Comparison of ENCODE assay signal across 9 cellular contexts in the genomic region with DNA sequence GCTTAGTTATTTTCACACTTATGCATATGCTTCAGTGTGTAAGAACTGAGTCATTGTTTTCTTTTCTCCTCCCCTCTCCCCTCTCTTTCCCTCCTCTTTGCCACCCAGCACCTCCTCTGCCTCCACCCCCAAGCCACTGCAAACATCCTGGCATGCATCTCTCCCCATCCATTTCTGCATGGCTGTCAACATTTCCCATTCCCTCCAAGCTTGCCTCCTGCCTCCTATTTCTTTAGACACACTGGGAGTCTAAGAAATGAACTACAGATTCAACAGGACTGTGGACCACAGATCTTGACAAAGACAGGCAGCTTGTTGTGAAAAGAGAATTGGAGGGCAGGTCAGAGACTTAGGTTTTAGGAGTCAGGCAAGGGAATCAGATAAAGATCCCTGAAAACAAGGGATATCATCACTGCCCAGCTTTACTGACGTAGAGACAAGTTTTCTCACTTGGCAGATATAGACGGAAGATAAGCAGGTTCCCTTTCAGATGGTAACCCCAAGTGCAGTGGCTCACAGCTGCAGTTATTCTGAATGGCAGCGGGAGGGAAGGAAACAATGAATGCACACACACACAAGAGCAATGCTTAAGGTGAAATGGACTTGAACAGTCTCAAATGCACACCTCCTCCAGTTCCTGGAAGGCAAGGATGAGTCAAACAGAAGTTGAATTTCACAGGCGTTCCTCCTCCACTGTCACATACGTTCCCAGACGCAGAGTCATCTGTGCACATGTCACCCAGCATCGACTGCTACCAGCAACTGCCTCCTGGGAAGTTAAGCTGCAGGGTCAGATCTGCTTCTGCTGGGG. TPM values are rescaled to one million over a fixed set of nuclear protein-coding genes. Genes with fewer than 3 reads are reported as not detected.
DNase-seq lines count a peak whose midpoint lies in the region; TF ChIP-seq lines count a peak whose summit lies in the region.
"Had no signal": no experiment of that assay in that cellular context is flagged by ENCODE, and none has a peak within 500 bp of the region (broad histone marks: within the 10 kb centered on the region; RNA-seq: fewer than 3 reads in every experiment).

No MANE protein-coding gene starts in this region.

- no peaks in the 10 kb centered on the region for H3K9me3 Mint-ChIP-seq in Caco-2 (ENCODE audit: unreplicated experiment)
- H3K9me3 Mint-ChIP-seq: dendritic cell treated with granulocyte-macrophage colony-stimulating factor and Interleukin-4, amounts not matched to agents 40 ng/mL and 50 ng/mL, for 4 days had no signal

- H3K9me3 ChIP-seq in PC-9 (ENCODE audit: insufficient read depth, low read depth) (no peaks in the 10 kb centered on the region), tibial artery (no peaks in the 10 kb centered on the region), Caco-2 (no peaks in the 10 kb centered on the region)

- DNase-seq in DMS53 (lab: John Stamatoyannopoulos, UW): peak; percentile 78
- DNase-seq in PC-9: peak; percentile 74 to 95
- peak; percentile 83 for DNase-seq in astrocyte of the hippocampus (ENCODE audit: low read depth, low spot score)
- peak; percentile 60 for DNase-seq in occipital lobe (lab: John Stamatoyannopoulos, UW)
- DNase-seq in tibial artery: no peak
- DNase-seq in NCI-H2196 treated with DMSO at 0.1 percent for 48 hours (lab: John Stamatoyannopoulos, UW; ENCODE audit: unreplicated experiment): no peak
- DNase-seq in midbrain (lab: John Stamatoyannopoulos, UW): no peak
- no peak for DNase-seq in Caco-2

- H3K4me1 Mint-ChIP-seq in Caco-2 (ENCODE audit: low read depth, unreplicated experiment): no peaks in the 10 kb centered on the region

- no peaks in the 10 kb centered on the region for H3K9me2 ChIP-seq in PC-9 (ENCODE audit: insufficient read depth)

- TF ChIP-seq CTCF in PC-9 (conservative IDR thresholded peaks at IDR 0.05) (no peak), tibial artery (IDR thresholded peaks at IDR 0.05) (no peak), Caco-2 (IDR thresholded peaks at IDR 0.05; ENCODE audit: insufficient read depth in 1 of 2, low read depth in 1 of 2, low read length in 1 of 2, severe bottlenecking in 1 of 2, unreplicated experiment in 1 of 2) (no peak)

- H3K27ac Mint-ChIP-seq in Caco-2 (ENCODE audit: unreplicated experiment): no peak overlapping the region
- H3K27ac Mint-ChIP-seq: dendritic cell treated with granulocyte-macrophage colony-stimulating factor and Interleukin-4, amounts not matched to agents 40 ng/mL and 50 ng/mL, for 4 days had no signal

- no peaks in the 10 kb centered on the region for H4K20me1 ChIP-seq in PC-9 (ENCODE audit: insufficient read depth)

- peak overlapping the region; percentile 24; the same call in 1 of the 2 replicates for H2AFZ ChIP-seq in PC-9

- intact Hi-C loops in PC-9 (cut with micrococcal nuclease; ENCODE audit: unreplicated experiment) (loop anchor here (1.0 to 5.0 kb wide), 5 partner anchors 38 to 285 kb away; no protein-coding TSS in a partner anchor), tibial artery (cut with DNase I; ENCODE audit: low total_unique reads) (no loop called here), Caco-2 (cut with micrococcal nuclease; ENCODE audit: unreplicated experiment) (no loop called here)

- H3K36me3 ChIP-seq in PC-9 (ENCODE audit: low read depth): 0 out of 2 replicates have a peak, but pooled peaks cover 3% of the 10 kb centered on the region
- H3K36me3 ChIP-seq in tibial artery: no peaks in the 10 kb centered on the region
- H3K36me3 ChIP-seq in Caco-2 (ENCODE audit: control insufficient read depth, insufficient read depth, low read length): no peaks in the 10 kb centered on the region

- H3K4me3 Mint-ChIP-seq in Caco-2 (ENCODE audit: unreplicated experiment): no peak overlapping the region
- H3K4me3 Mint-ChIP-seq: dendritic cell treated with granulocyte-macrophage colony-stimulating factor and Interleukin-4, amounts not matched to agents 40 ng/mL and 50 ng/mL, for 4 days had no signal

- CTCF ChIA-PET in PC-9 (lab: Charles Lee): no interaction called here
- CTCF ChIA-PET in Caco-2 (lab: Charles Lee): interaction anchor here (0.6 kb wide), 1 partner anchor 30 kb away, joined by 5 read pairs; no protein-coding TSS in a partner anchor

- H3K36me3 Mint-ChIP-seq in Caco-2 (ENCODE audit: insufficient read depth, unreplicated experiment): no peaks in the 10 kb centered on the region

- H3K4me1 ChIP-seq in PC-9 (replicated peaks; ENCODE audit: insufficient read depth) (peaks cover 65% of the 10 kb centered on the region), tibial artery (peaks cover 0 to 19% (median 0%) of the 10 kb centered on the region in 4 donors), Caco-2 (no peaks in the 10 kb centered on the region)

- H3K4me3 ChIP-seq in PC-9 (0 out of 2 replicates have a peak overlapping the region, but pooled peaks have one; percentile 1), tibial artery (no peak overlapping the region), Caco-2 (ENCODE audit: low read depth, low read length) (no peak overlapping the region)

- BruUV-seq in PC-9 (replicated peaks; lab: Mats Ljungman, UMichigan): TSS peak; percentile 79
- BruUV-seq in Caco-2 (replicated peaks; lab: Mats Ljungman, UMichigan): no TSS peak

- peaks cover 41% of the 10 kb centered on the region for H3K79me2 ChIP-seq in PC-9 (ENCODE audit: low read depth)

- H3K27me3 Mint-ChIP-seq in Caco-2 (ENCODE audit: insufficient read depth, unreplicated experiment): peaks cover 14% of the 10 kb centered on the region

- H3K27me3 ChIP-seq in PC-9 (ENCODE audit: insufficient read depth, low read depth) (no peaks in the 10 kb centered on the region), tibial artery (no peaks in the 10 kb centered on the region), Caco-2 (replicated peaks; ENCODE audit: control insufficient read depth, insufficient read depth, low read length) (no peaks in the 10 kb centered on the region; the same call in 1 of the 2 replicates)

- H3K27ac ChIP-seq in PC-9 (peak overlapping the region; percentile 75), tibial artery (no peak overlapping the region)

- POLR2A ChIA-PET in PC-9 (lab: Charles Lee; ENCODE audit: unreplicated experiment) (interaction anchor here (0.6 to 0.7 kb wide), 3 partner anchors 11 to 57 kb away, joined by 3 to 4 read pairs (median 4); no protein-coding TSS in a partner anchor), Caco-2 (lab: Charles Lee) (no interaction called here)

- H3K4me2 ChIP-seq in PC-9: peak overlapping the region; percentile 69

- H3F3A ChIP-seq in PC-9 (ENCODE audit: insufficient read depth, low read depth): peaks cover 48% of the 10 kb centered on the region

RNA-seq across cellular contexts. Expression of a gene that starts 56.1 kb away (rescaled TPM):
- 8.1 and 11.0 TPM in 2 replicates for total RNA-seq in PC-9 (2021)
- 21.5 TPM for total RNA-seq in occipital lobe
- total RNA-seq in Caco-2 (2022): 0.25 and 0.37 TPM in 2 replicates

Comparison
In these comparisons a context has a peak if more than half of its experiments do, and no peak if none do; other contexts are left out.
1. DNase-seq: peak in DMS53 (single experiment), PC-9 (2 of 2), astrocyte of the hippocampus (single experiment) and occipital lobe (single experiment); none in tibial artery (0 of 2), NCI-H2196 treated with DMSO at 0.1 percent for 48 hours (single experiment), midbrain (single experiment) and Caco-2 (0 of 2).